In genomic region chr22:45594123-45594941, GRCh38 we compare ENCODE assay signal across 19 cellular contexts.
DNase-seq lines count a peak whose midpoint lies in the region; ATAC-seq, FAIRE-seq and TF ChIP-seq lines count a peak whose summit lies in the region.
"Had no signal": no experiment of that assay in that cellular context is flagged by ENCODE, and none has a peak within 500 bp of the region (broad histone marks: within the 10 kb centered on the region; RNA-seq: fewer than 3 reads in every experiment).

No MANE protein-coding gene starts in this region.

- ATAC-seq in stimulated activated effector memory CD8-positive, alpha-beta T cell treated with anti-CD3 and anti-CD28 coated beads, Interleukin-12 subunit alpha, Interleukin-12 subunit beta, amount 100 ng/mL, for 72 hours, result peak; percentile 84
- ATAC-seq in left lobe of liver, result no peak
- ATAC-seq: CD8-positive, alpha-beta T cell had no signal

- intact Hi-C loops in MCF 10A (cut with micrococcal nuclease), result no loop called here

- H3K27ac Mint-ChIP-seq in endothelial cell (ENCODE audit: unreplicated experiment) (no peak overlapping the region), MCF 10A (ENCODE audit: low read depth, unreplicated experiment) (no peak overlapping the region)
- H3K27ac Mint-ChIP-seq in stimulated activated effector memory CD8-positive, alpha-beta T cell treated with anti-CD3 and anti-CD28 coated beads, Interleukin-12 subunit alpha, Interleukin-12 subunit beta, amount 100 ng/mL, for 72 hours, result peak overlapping the region; percentile 3
- H3K27ac Mint-ChIP-seq: B cell; CD8-positive, alpha-beta T cell; T-helper 1 cell treated with Interleukin-12 subunit alpha and Interleukin-12 subunit beta and Interleukin-4 antibody, amounts not matched to agents 30 μg/mL and 1 μg/mL, for 36 hours had no signal

- H3K36me3 Mint-ChIP-seq in endothelial cell (ENCODE audit: low read depth, unreplicated experiment), result peaks cover 11% of the 10 kb centered on the region
- H3K36me3 Mint-ChIP-seq in stimulated activated effector memory CD8-positive, alpha-beta T cell treated with anti-CD3 and anti-CD28 coated beads, Interleukin-12 subunit alpha, Interleukin-12 subunit beta, amount 100 ng/mL, for 72 hours, result peaks cover 4% of the 10 kb centered on the region
- H3K36me3 Mint-ChIP-seq in MCF 10A (ENCODE audit: insufficient read depth, unreplicated experiment), result peaks cover 19% of the 10 kb centered on the region
- H3K36me3 Mint-ChIP-seq: CD8-positive, alpha-beta T cell had no signal

- TF ChIP-seq CTCF in GM12864 (IDR thresholded peaks at IDR 0.05; ENCODE audit: low read depth, low read length, missing control alignments) (peak; percentile 28), endothelial cell (IDR thresholded peaks at IDR 0.05; ENCODE audit: unreplicated experiment) (no peak), MCF 10A (IDR thresholded peaks at IDR 0.05; ENCODE audit: unreplicated experiment) (no peak)

- H3K4me1 Mint-ChIP-seq in endothelial cell (ENCODE audit: unreplicated experiment) (no peaks in the 10 kb centered on the region), MCF 10A (ENCODE audit: insufficient read depth, unreplicated experiment) (no peaks in the 10 kb centered on the region)
- H3K4me1 Mint-ChIP-seq in stimulated activated effector memory CD8-positive, alpha-beta T cell treated with anti-CD3 and anti-CD28 coated beads, Interleukin-12 subunit alpha, Interleukin-12 subunit beta, amount 100 ng/mL, for 72 hours, result peaks cover 9% of the 10 kb centered on the region
- H3K4me1 Mint-ChIP-seq: B cell had no signal

- CTCF ChIA-PET in MCF 10A (lab: Yijun Ruan, JAX), result no interaction called here

- no peak for DNase-seq in GM12864 (ENCODE audit: low read depth)
- DNase-seq in HTR-8/SVneo (ENCODE audit: insufficient read length, low spot score), result no peak
- DNase-seq in endothelial cell (ENCODE audit: low spot score), result no peak
- DNase-seq in stimulated activated effector memory CD8-positive, alpha-beta T cell treated with anti-CD3 and anti-CD28 coated beads, Interleukin-12 subunit alpha, Interleukin-12 subunit beta, amount 100 ng/mL, for 72 hours (ENCODE audit: low spot score in 2 of 2), result no peak
- no peak for DNase-seq in left lobe of liver (ENCODE audit: low spot score)
- no peak for DNase-seq in SW 1271 (lab: John Stamatoyannopoulos, UW)
- DNase-seq in MCF 10A (ENCODE audit: unreplicated experiment), result no peak
- DNase-seq: CD8-positive, alpha-beta T cell; DMS 273 treated with DMSO at 0.1 percent for 48 hours; DMS79 treated with DMSO at 0.1 percent for 48 hours; HCEC 1CT; NCI-H2029; NCI-H2227 treated with DMSO at 0.1 percent for 48 hours; NCI-H69; Right ventricle myocardium superior; RPMI8226 had no signal

- BruUV-seq in MCF 10A (replicated peaks; lab: Mats Ljungman, UMichigan), result no TSS peak

- H3K4me3 ChIP-seq in GM12864 (ENCODE audit: low read depth, low read length), result no peak overlapping the region

- FAIRE-seq in HTR-8/SVneo (lab: Jason Lieb, UNC), result peak; percentile 36
- FAIRE-seq: H1 had no signal

- peak overlapping the region; percentile 15 for H3K4me3 Mint-ChIP-seq in endothelial cell (ENCODE audit: unreplicated experiment)
- no peak overlapping the region for H3K4me3 Mint-ChIP-seq in stimulated activated effector memory CD8-positive, alpha-beta T cell treated with anti-CD3 and anti-CD28 coated beads, Interleukin-12 subunit alpha, Interleukin-12 subunit beta, amount 100 ng/mL, for 72 hours
- H3K4me3 Mint-ChIP-seq in MCF 10A (ENCODE audit: unreplicated experiment), result no peak overlapping the region
- H3K4me3 Mint-ChIP-seq: B cell; CD8-positive, alpha-beta T cell; T-helper 1 cell treated with Interleukin-12 subunit alpha and Interleukin-12 subunit beta and Interleukin-4 antibody, amounts not matched to agents 30 μg/mL and 1 μg/mL, for 36 hours had no signal

- H3K9me3 Mint-ChIP-seq in endothelial cell (ENCODE audit: unreplicated experiment), result no peaks in the 10 kb centered on the region
- no peaks in the 10 kb centered on the region for H3K9me3 Mint-ChIP-seq in stimulated activated effector memory CD8-positive, alpha-beta T cell treated with anti-CD3 and anti-CD28 coated beads, Interleukin-12 subunit alpha, Interleukin-12 subunit beta, amount 100 ng/mL, for 72 hours
- peaks cover 8% of the 10 kb centered on the region for H3K9me3 Mint-ChIP-seq in MCF 10A (ENCODE audit: unreplicated experiment)
- H3K9me3 Mint-ChIP-seq: CD8-positive, alpha-beta T cell had no signal

- POLR2A ChIA-PET in MCF 10A (lab: Yijun Ruan, JAX), result no interaction called here

- H3K27me3 Mint-ChIP-seq in endothelial cell (ENCODE audit: unreplicated experiment) (peaks cover 4% of the 10 kb centered on the region), MCF 10A (ENCODE audit: insufficient read depth, unreplicated experiment) (no peaks in the 10 kb centered on the region)
